Comparison of ENCODE assay signal across 23 cellular contexts in genomic region chrX:145816607-145817298, GRCh38. TPM values are rescaled to one million over a fixed set of nuclear protein-coding genes. Genes with fewer than 3 reads are reported as not detected.
A peak's percentile ranks its signal among the peaks of the same experiment; 100 is the strongest.
DNase-seq lines count a peak whose midpoint lies in the region; ATAC-seq and TF ChIP-seq lines count a peak whose summit lies in the region.
"Had no signal": no experiment of that assay in that cellular context is flagged by ENCODE, and none has a peak within 500 bp of the region (broad histone marks: within the 10 kb centered on the region; RNA-seq: fewer than 3 reads in every experiment).

No MANE protein-coding gene starts in this region.

- H3K4ac ChIP-seq in mesenchymal stem cell (ENCODE audit: low read depth in 1 of 2, low read length in 2 of 2) = no peak overlapping the region

- no peak overlapping the region for H4K91ac ChIP-seq in mesenchymal stem cell (ENCODE audit: low read length)

- H3K36me3 ChIP-seq in upper lobe of left lung (no peaks in the 10 kb centered on the region), mesenchymal stem cell (ENCODE audit: control insufficient read depth in 1 of 2, insufficient read depth in 2 of 2, low read depth in 1 of 2, low read length in 2 of 2) (no peaks in the 10 kb centered on the region)
- H3K36me3 ChIP-seq: BE2C, sigmoid colon had no signal

- H2AK5ac ChIP-seq in mesenchymal stem cell (ENCODE audit: low read length, severe bottlenecking) = no peak overlapping the region

- no peak overlapping the region for H2AFZ ChIP-seq in mesenchymal stem cell (ENCODE audit: low read depth, low read length)

- H3K14ac ChIP-seq in mesenchymal stem cell (ENCODE audit: low read length in 2 of 2) = no peak overlapping the region

- no peak overlapping the region for H3K9ac ChIP-seq in mesenchymal stem cell (ENCODE audit: low read length)

- no peak overlapping the region for H4K8ac ChIP-seq in mesenchymal stem cell (ENCODE audit: low read length)

- H3K4me2 ChIP-seq in mesenchymal stem cell (ENCODE audit: low read length, poor library complexity, severe bottlenecking) = no peak overlapping the region

- TF ChIP-seq POLR2A in upper lobe of left lung (IDR thresholded peaks at IDR 0.05) = no peak

- H3K9me3 ChIP-seq in upper lobe of left lung (no peaks in the 10 kb centered on the region), mesenchymal stem cell (ENCODE audit: control insufficient read depth, low read length) (no peaks in the 10 kb centered on the region)
- H3K9me3 ChIP-seq: BE2C, sigmoid colon had no signal

- H3K23ac ChIP-seq in mesenchymal stem cell (ENCODE audit: low read length in 2 of 2) = no peak overlapping the region

- WGBS in upper lobe of left lung, 2 donors = 19 to 26% methylated on average over 17 to 20 of the region's 20 CpGs
- 3% methylated on average over 6 of the region's 20 CpGs for WGBS in mesenchymal stem cell

- ATAC-seq in activated naive CD8-positive, alpha-beta T cell treated with anti-CD3 and anti-CD28 coated beads, Interleukin-2, amount 10 ng/mL, durations not matched to agents 7 days and 5 days (ENCODE audit: low read depth) = no peak
- no peak for ATAC-seq in upper lobe of left lung (ENCODE audit: low FRiP score in 2 of 2)
- ATAC-seq in GM19455 (IDR thresholded peaks at IDR 0.05; ENCODE audit: unreplicated experiment) = no peak
- ATAC-seq: activated CD4-positive, CD25-positive, alpha-beta regulatory T cell treated with anti-CD3 and anti-CD28 coated beads, Interleukin-2, amount 50 U/mL, for 24 hours; GM12878 had no signal

- no peak for TF ChIP-seq CTCF in epithelial cell of proximal tubule (conservative IDR thresholded peaks at IDR 0.05; ENCODE audit: low read depth, low read length)
- TF ChIP-seq CTCF in nephron progenitor cell (IDR thresholded peaks at IDR 0.05) = no peak
- no peak for TF ChIP-seq CTCF in upper lobe of left lung (IDR thresholded peaks at IDR 0.05)

- no peaks in the 10 kb centered on the region for H3K36me3 Mint-ChIP-seq in activated naive CD8-positive, alpha-beta T cell treated with anti-CD3 and anti-CD28 coated beads, Interleukin-2, amount 10 ng/mL, durations not matched to agents 7 days and 5 days
- H3K36me3 Mint-ChIP-seq in activated naive CD8-positive, alpha-beta T cell treated with anti-CD3 and anti-CD28 coated beads for 36 hours = no peaks in the 10 kb centered on the region
- H3K36me3 Mint-ChIP-seq in nephron progenitor cell (ENCODE audit: low read depth) = no peaks in the 10 kb centered on the region
- H3K36me3 Mint-ChIP-seq: IgD-negative memory B cell had no signal

- no peaks in the 10 kb centered on the region for H3K4me1 Mint-ChIP-seq in activated naive CD8-positive, alpha-beta T cell treated with anti-CD3 and anti-CD28 coated beads, Interleukin-2, amount 10 ng/mL, durations not matched to agents 7 days and 5 days
- H3K4me1 Mint-ChIP-seq in activated naive CD8-positive, alpha-beta T cell treated with anti-CD3 and anti-CD28 coated beads for 36 hours = no peaks in the 10 kb centered on the region
- peaks cover 18% of the 10 kb centered on the region for H3K4me1 Mint-ChIP-seq in nephron progenitor cell
- H3K4me1 Mint-ChIP-seq: IgD-negative memory B cell had no signal

- peak overlapping the region; percentile 30 for H3K27ac Mint-ChIP-seq in activated naive CD8-positive, alpha-beta T cell treated with anti-CD3 and anti-CD28 coated beads, Interleukin-2, amount 10 ng/mL, durations not matched to agents 7 days and 5 days
- no peak overlapping the region for H3K27ac Mint-ChIP-seq in activated naive CD8-positive, alpha-beta T cell treated with anti-CD3 and anti-CD28 coated beads for 36 hours
- no peak overlapping the region for H3K27ac Mint-ChIP-seq in nephron progenitor cell
- H3K27ac Mint-ChIP-seq: activated T-helper 2 cell treated with anti-CD3 and anti-CD28 coated beads, Interferon-gamma antibody, Interleukin-2, Interleukin-4, amounts not matched to agents 10 μg/mL and 5 μg/mL and 100 μg/mL, durations not matched to agents 14 hours and 24 hours and 36 hours; dendritic cell treated with granulocyte-macrophage colony-stimulating factor and Interleukin-4, amounts not matched to agents 40 ng/mL and 50 ng/mL, for 4 days; IgD-negative memory B cell had no signal

- H3K27ac ChIP-seq in upper lobe of left lung = no peak overlapping the region
- H3K27ac ChIP-seq in mesenchymal stem cell (ENCODE audit: low read length, poor library complexity, severe bottlenecking) = no peak overlapping the region
- H3K27ac ChIP-seq: sigmoid colon had no signal

- H3K79me1 ChIP-seq in mesenchymal stem cell (replicated peaks; ENCODE audit: low read length, poor library complexity, severe bottlenecking) = no peaks in the 10 kb centered on the region

- H2BK5ac ChIP-seq in mesenchymal stem cell (ENCODE audit: low read depth, low read length, poor library complexity, severe bottlenecking) = no peak overlapping the region

- no peak overlapping the region for H2BK120ac ChIP-seq in mesenchymal stem cell (ENCODE audit: low read depth, low read length)

- H3K4me3 Mint-ChIP-seq in activated naive CD8-positive, alpha-beta T cell treated with anti-CD3 and anti-CD28 coated beads, Interleukin-2, amount 10 ng/mL, durations not matched to agents 7 days and 5 days = no peak overlapping the region
- H3K4me3 Mint-ChIP-seq in activated naive CD8-positive, alpha-beta T cell treated with anti-CD3 and anti-CD28 coated beads for 36 hours = no peak overlapping the region
- peak overlapping the region; percentile 65 for H3K4me3 Mint-ChIP-seq in nephron progenitor cell
- H3K4me3 Mint-ChIP-seq: dendritic cell treated with granulocyte-macrophage colony-stimulating factor and Interleukin-4, amounts not matched to agents 40 ng/mL and 50 ng/mL, for 4 days had no signal

- peak overlapping the region; percentile 55 for H3K4me3 ChIP-seq in epithelial cell of proximal tubule (ENCODE audit: low read depth, low read length)
- H3K4me3 ChIP-seq in upper lobe of left lung = peak overlapping the region in 3 of 4 donors; percentile 23 to 43 (median 30)
- H3K4me3 ChIP-seq in mesenchymal stem cell (ENCODE audit: insufficient read depth in 1 of 2, low read depth in 1 of 2, low read length in 2 of 2) = peak overlapping the region in 1 of 2 experiments; percentile 74
- H3K4me3 ChIP-seq: GM12878 had no signal

- no peak overlapping the region for H2BK12ac ChIP-seq in mesenchymal stem cell (ENCODE audit: low read length in 2 of 2)

- peaks cover 14% of the 10 kb centered on the region for H3K27me3 Mint-ChIP-seq in activated naive CD8-positive, alpha-beta T cell treated with anti-CD3 and anti-CD28 coated beads, Interleukin-2, amount 10 ng/mL, durations not matched to agents 7 days and 5 days
- H3K27me3 Mint-ChIP-seq in activated naive CD8-positive, alpha-beta T cell treated with anti-CD3 and anti-CD28 coated beads for 36 hours = peaks cover 44% of the 10 kb centered on the region
- H3K27me3 Mint-ChIP-seq in nephron progenitor cell (ENCODE audit: low read depth, poor library complexity) = peaks cover 76% of the 10 kb centered on the region

- no peak for DNase-seq in activated naive CD8-positive, alpha-beta T cell treated with anti-CD3 and anti-CD28 coated beads, Interleukin-2, amount 10 ng/mL, durations not matched to agents 7 days and 5 days
- no peak for DNase-seq in activated naive CD8-positive, alpha-beta T cell treated with anti-CD3 and anti-CD28 coated beads for 36 hours
- DNase-seq in epithelial cell of proximal tubule (ENCODE audit: low read depth) (no peak), nephron progenitor cell (no peak), upper lobe of left lung (no peak), anterior cingulate cortex (lab: John Stamatoyannopoulos, UW) (no peak), mesenchymal stem cell (no peak)
- DNase-seq: 8988T, BE2C, erythroblast, MV-4-11, NCI-H2029, NCI-H510A, sigmoid colon had no signal

- H3K4me1 ChIP-seq in upper lobe of left lung (peaks cover 0 to 9% (median 0%) of the 10 kb centered on the region in 4 donors), mesenchymal stem cell (ENCODE audit: control insufficient read depth, insufficient read depth, low read depth, low read length) (peaks cover 11% of the 10 kb centered on the region)
- H3K4me1 ChIP-seq: BE2C had no signal

- H3K18ac ChIP-seq in mesenchymal stem cell (ENCODE audit: low read depth in 1 of 2, low read length in 2 of 2) = no peak overlapping the region

- POLR2A ChIA-PET in activated naive CD8-positive, alpha-beta T cell treated with anti-CD3 and anti-CD28 coated beads, Interleukin-2, amount 10 ng/mL, durations not matched to agents 7 days and 5 days (lab: Charles Lee) = no interaction called here

- H3K9me3 Mint-ChIP-seq in activated naive CD8-positive, alpha-beta T cell treated with anti-CD3 and anti-CD28 coated beads, Interleukin-2, amount 10 ng/mL, durations not matched to agents 7 days and 5 days = no peaks in the 10 kb centered on the region
- peaks cover 1% of the 10 kb centered on the region for H3K9me3 Mint-ChIP-seq in activated naive CD8-positive, alpha-beta T cell treated with anti-CD3 and anti-CD28 coated beads for 36 hours
- peaks cover 45% of the 10 kb centered on the region for H3K9me3 Mint-ChIP-seq in nephron progenitor cell
- H3K9me3 Mint-ChIP-seq: activated T-helper 2 cell treated with anti-CD3 and anti-CD28 coated beads, Interferon-gamma antibody, Interleukin-2, Interleukin-4, amounts not matched to agents 10 μg/mL and 5 μg/mL and 100 μg/mL, durations not matched to agents 14 hours and 24 hours and 36 hours; dendritic cell treated with granulocyte-macrophage colony-stimulating factor and Interleukin-4, amounts not matched to agents 40 ng/mL and 50 ng/mL, for 4 days had no signal

- no peak for TF ChIP-seq EP300 in upper lobe of left lung (IDR thresholded peaks at IDR 0.05)

- no peak overlapping the region for H2BK15ac ChIP-seq in mesenchymal stem cell (ENCODE audit: low read depth, poor library complexity, severe bottlenecking)

- H3K27me3 ChIP-seq in upper lobe of left lung (peaks cover 0 to 14% (median 1%) of the 10 kb centered on the region in 4 donors), mesenchymal stem cell (ENCODE audit: control insufficient read depth in 1 of 2, insufficient read depth in 1 of 2, low read length in 2 of 2) (peaks cover 39 to 42% of the 10 kb centered on the region in 2 experiments)
- H3K27me3 ChIP-seq: BE2C had no signal

RNA-seq across cellular contexts. Expression of gene SLITRK2, which starts 0.9 kb away (rescaled TPM):
- not detected for total RNA-seq in activated naive CD8-positive, alpha-beta T cell treated with anti-CD3 and anti-CD28 coated beads, Interleukin-2, amount 10 ng/mL, durations not matched to agents 7 days and 5 days
- total RNA-seq in activated naive CD8-positive, alpha-beta T cell treated with anti-CD3 and anti-CD28 coated beads for 36 hours = not detected
- total RNA-seq in epithelial cell of proximal tubule (0.07 TPM in 1 of 2 replicates, not detected in the other), upper lobe of left lung (under 1 TPM; under 0.01 to 1.00 (median 0.25) TPM)
- polyA plus RNA-seq in mesenchymal stem cell (2013, experiment 1 of 2) = 0.12 TPM
- polyA plus RNA-seq in mesenchymal stem cell (2013, experiment 2 of 2) = 0.15 TPM
- total RNA-seq: activated T-helper 2 cell treated with anti-CD3 and anti-CD28 coated beads, Interferon-gamma antibody, Interleukin-2, Interleukin-4, amounts not matched to agents 10 μg/mL and 5 μg/mL and 100 μg/mL, durations not matched to agents 14 hours and 24 hours and 36 hours; G401; glomerular endothelial cell; GM12878; OCI-LY7 had no signal
- polyA plus RNA-seq: GM12878, IgD-negative memory B cell had no signal
